Comparison of ENCODE assay signal across 29 cellular contexts in the genomic region with DNA sequence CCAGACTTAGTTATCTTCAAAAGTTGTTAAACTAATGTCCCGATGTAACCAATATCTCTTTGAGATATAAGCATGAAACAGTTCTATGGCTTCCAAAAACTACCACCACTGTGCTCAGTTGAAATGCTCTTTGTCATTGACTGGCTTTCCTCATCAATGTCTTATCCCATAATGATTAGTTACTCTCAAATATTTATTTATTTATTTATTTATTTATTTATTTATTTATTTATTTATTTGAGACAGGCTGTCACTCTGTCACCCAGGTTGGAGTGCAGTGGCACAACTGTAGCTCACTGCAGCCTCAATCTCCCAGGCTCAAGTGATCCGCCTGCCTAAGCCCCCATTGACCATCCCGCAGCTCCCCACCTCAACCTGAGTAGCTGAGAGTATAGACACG.
"Had no signal": no experiment of that assay in that cellular context is flagged by ENCODE, and none has a peak within 500 bp of the region (broad histone marks: within the 10 kb centered on the region; RNA-seq: fewer than 3 reads in every experiment).

No MANE protein-coding gene starts in this region.

- H3K27ac ChIP-seq: colonic mucosa, coronary artery, dorsolateral prefrontal cortex, epithelial cell of prostate, esophagus muscularis mucosa, esophagus squamous epithelium, foreskin keratinocyte, gastrocnemius medialis, gastroesophageal sphincter, heart left ventricle, heart right ventricle had no signal

- FAIRE-seq: colon, endometrium, endothelial cell of umbilical vein, frontal cortex had no signal

- H3K36me3 ChIP-seq: colonic mucosa, esophagus muscularis mucosa, esophagus squamous epithelium, gastrocnemius medialis, gastroesophageal sphincter, heart left ventricle, heart right ventricle had no signal

- H3K4me1 ChIP-seq: colonic mucosa, esophagus squamous epithelium, foreskin keratinocyte, gastrocnemius medialis, heart right ventricle had no signal

- H3K4me3 Mint-ChIP-seq: dendritic cell treated with granulocyte-macrophage colony-stimulating factor and Interleukin-4, amounts not matched to agents 40 ng/mL and 50 ng/mL, for 4 days; effector memory CD8-positive, alpha-beta T cell; endodermal cell had no signal

- H3K27ac Mint-ChIP-seq: dendritic cell treated with granulocyte-macrophage colony-stimulating factor and Interleukin-4, amounts not matched to agents 40 ng/mL and 50 ng/mL, for 4 days; endodermal cell had no signal

- H3K27me3 ChIP-seq: colonic mucosa, dorsolateral prefrontal cortex, esophagus muscularis mucosa, esophagus squamous epithelium, foreskin keratinocyte, gastrocnemius medialis, gastroesophageal sphincter, heart left ventricle, heart right ventricle had no signal

- H3K4me1 Mint-ChIP-seq: endodermal cell had no signal

- H3K27me3 Mint-ChIP-seq: dendritic cell treated with granulocyte-macrophage colony-stimulating factor and Interleukin-4, amounts not matched to agents 40 ng/mL and 50 ng/mL, for 4 days had no signal

- H3K9me3 ChIP-seq: colonic mucosa, esophagus muscularis mucosa, esophagus squamous epithelium, gastrocnemius medialis, gastroesophageal sphincter had no signal

- H3K9me3 Mint-ChIP-seq: dendritic cell treated with granulocyte-macrophage colony-stimulating factor and Interleukin-4, amounts not matched to agents 40 ng/mL and 50 ng/mL, for 4 days; effector memory CD8-positive, alpha-beta T cell had no signal

- DNase-seq: colonic mucosa; cortex of kidney; dermis blood vessel endothelial cell; dorsolateral prefrontal cortex; effector CD4-positive, alpha-beta T cell; effector CD8-positive, alpha-beta T cell; effector memory CD4-positive, alpha-beta T cell; effector memory CD8-positive, alpha-beta T cell; endodermal cell; erythroblast; esophagus squamous epithelium; foreskin fibroblast; foreskin keratinocyte; foreskin melanocyte; gastrocnemius medialis; glutamatergic neuron; head of caudate nucleus; heart left ventricle; heart right ventricle had no signal

- ATAC-seq: effector memory CD8-positive, alpha-beta T cell; esophagus mucosa; foreskin keratinocyte; gastrocnemius medialis; gastroesophageal sphincter; heart left ventricle; heart right ventricle had no signal

- H3K4me3 ChIP-seq: colonic mucosa, coronary artery, dorsolateral prefrontal cortex, esophagus muscularis mucosa, esophagus squamous epithelium, gastrocnemius medialis, gastroesophageal sphincter, heart left ventricle, heart right ventricle had no signal
